ENCODE assay signal across 8 cellular contexts in the genomic region with DNA sequence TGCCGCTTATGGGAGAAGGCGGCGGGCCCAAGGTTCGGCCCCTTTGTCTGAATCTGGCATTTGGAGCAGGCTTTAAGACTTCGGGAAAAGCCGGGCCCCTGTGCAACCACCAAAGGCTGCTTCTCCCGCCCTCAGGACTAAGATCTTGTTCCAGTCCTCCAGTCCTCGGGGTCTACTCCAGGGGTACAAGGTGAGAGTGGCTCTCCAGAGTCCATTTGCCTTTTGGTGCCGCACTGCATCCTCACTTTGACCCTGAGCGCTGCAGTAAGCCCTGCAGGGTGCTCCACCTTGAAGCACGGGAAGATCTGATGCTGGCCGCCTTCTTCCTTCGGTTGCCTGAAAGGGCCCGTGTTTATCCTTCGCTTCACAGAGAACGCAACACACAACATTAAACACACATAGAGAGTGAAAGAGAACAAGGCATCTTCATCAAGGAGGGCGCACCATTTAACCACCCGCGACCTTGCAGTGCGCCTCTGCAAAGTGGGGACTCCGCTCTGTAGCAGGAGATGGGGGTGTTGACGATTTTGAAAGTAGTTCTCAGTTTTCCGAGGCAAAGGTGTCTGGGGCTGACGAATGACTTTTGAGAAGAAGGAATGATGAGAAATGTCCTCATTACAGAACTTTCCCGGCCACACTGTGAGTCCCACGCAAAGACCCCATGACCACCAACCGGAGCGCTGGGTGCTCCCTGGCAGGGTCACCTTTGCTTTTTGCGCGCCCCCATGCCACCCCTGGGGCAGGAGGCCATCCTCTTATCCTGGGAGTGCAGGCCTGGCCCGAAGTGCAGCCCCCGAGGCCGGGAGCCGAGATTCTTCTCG. TPM values are rescaled to one million over a fixed set of nuclear protein-coding genes. Genes with fewer than 3 reads are reported as not detected.
DNase-seq lines count a peak whose midpoint lies in the region; ATAC-seq and TF ChIP-seq lines count a peak whose summit lies in the region.

No MANE protein-coding gene starts in this region.

- no peak for DNase-seq in activated CD4-positive, alpha-beta T cell treated with anti-CD3 and anti-CD28 coated beads, Interleukin-2, amount 10 ng/mL, durations not matched to agents 24 days and 14 days
- DNase-seq in activated CD4-positive, alpha-beta T cell treated with anti-CD3 and anti-CD28 coated beads, Interleukin-2, amount 50 U/mL, for 48 hours = no peak
- DNase-seq in activated naive CD8-positive, alpha-beta T cell treated with anti-CD3 and anti-CD28 coated beads, Interleukin-2, amount 50 U/mL, for 24 hours = no peak
- DNase-seq in lower lobe of right lung = no peak
- no peak for DNase-seq in testis
- DNase-seq in omental fat pad (ENCODE audit: low spot score) = no peak
- no peak for DNase-seq in NCI-H1694 treated with DMSO at 0.1 percent for 48 hours (lab: John Stamatoyannopoulos, UW)
- no peak for DNase-seq in COR-L47 (lab: John Stamatoyannopoulos, UW)

- peaks cover 10% of the 10 kb centered on the region for H3K27me3 Mint-ChIP-seq in activated CD4-positive, alpha-beta T cell treated with anti-CD3 and anti-CD28 coated beads, Interleukin-2, amount 10 ng/mL, durations not matched to agents 24 days and 14 days
- H3K27me3 Mint-ChIP-seq in activated naive CD8-positive, alpha-beta T cell treated with anti-CD3 and anti-CD28 coated beads, Interleukin-2, amount 50 U/mL, for 24 hours = peaks cover 25% of the 10 kb centered on the region

- no peaks in the 10 kb centered on the region for H3K9me3 ChIP-seq in lower lobe of right lung
- no peaks in the 10 kb centered on the region for H3K9me3 ChIP-seq in testis

- no peak for TF ChIP-seq POLR2A in testis (IDR thresholded peaks at IDR 0.05)

- H3K36me3 ChIP-seq in lower lobe of right lung (peaks cover 5% of the 10 kb centered on the region), testis (ENCODE audit: low read depth, missing control alignments) (no peaks in the 10 kb centered on the region)

- H3K9me3 Mint-ChIP-seq in activated CD4-positive, alpha-beta T cell treated with anti-CD3 and anti-CD28 coated beads, Interleukin-2, amount 10 ng/mL, durations not matched to agents 24 days and 14 days = no peaks in the 10 kb centered on the region
- peaks cover 4% of the 10 kb centered on the region for H3K9me3 Mint-ChIP-seq in activated naive CD8-positive, alpha-beta T cell treated with anti-CD3 and anti-CD28 coated beads, Interleukin-2, amount 50 U/mL, for 24 hours

- H3K4me3 ChIP-seq in lower lobe of right lung = peak overlapping the region; percentile 89
- H3K4me3 ChIP-seq in testis = peak overlapping the region; percentile 59 to 61

- no peak for ATAC-seq in activated naive CD8-positive, alpha-beta T cell treated with anti-CD3 and anti-CD28 coated beads, Interleukin-2, amount 50 U/mL, for 24 hours
- ATAC-seq in lower lobe of right lung = no peak
- ATAC-seq in omental fat pad (ENCODE audit: low FRiP score) = no peak

- peak overlapping the region; percentile 73 for H3K4me3 Mint-ChIP-seq in activated CD4-positive, alpha-beta T cell treated with anti-CD3 and anti-CD28 coated beads, Interleukin-2, amount 10 ng/mL, durations not matched to agents 24 days and 14 days
- H3K4me3 Mint-ChIP-seq in activated naive CD8-positive, alpha-beta T cell treated with anti-CD3 and anti-CD28 coated beads, Interleukin-2, amount 50 U/mL, for 24 hours = peak overlapping the region; percentile 62

- 48 to 61% methylated on average over 17 to 35 of the region's 35 CpGs for WGBS in testis, 2 donors

- no peak overlapping the region for H3K27ac Mint-ChIP-seq in activated CD4-positive, alpha-beta T cell treated with anti-CD3 and anti-CD28 coated beads, Interleukin-2, amount 10 ng/mL, durations not matched to agents 24 days and 14 days
- H3K27ac Mint-ChIP-seq in activated naive CD8-positive, alpha-beta T cell treated with anti-CD3 and anti-CD28 coated beads, Interleukin-2, amount 50 U/mL, for 24 hours = peak overlapping the region; percentile 35

- intact Hi-C loops in activated CD4-positive, alpha-beta T cell treated with anti-CD3 and anti-CD28 coated beads, Interleukin-2, amount 10 ng/mL, durations not matched to agents 24 days and 14 days (cut with micrococcal nuclease) = loop anchor here (1.0 kb wide), 1 partner anchor 100 kb away; a partner anchor contains a TSS
- intact Hi-C loops in lower lobe of right lung (cut with DNase I) (no loop called here), testis (cut with DNase I; ENCODE audit: low total_unique reads) (no loop called here)

- TF ChIP-seq CTCF in lower lobe of right lung (IDR thresholded peaks at IDR 0.05) = no peak
- no peak for TF ChIP-seq CTCF in testis (IDR thresholded peaks at IDR 0.05)
- no peak for TF ChIP-seq CTCF in omental fat pad (IDR thresholded peaks at IDR 0.05)

- H3K36me3 Mint-ChIP-seq in activated CD4-positive, alpha-beta T cell treated with anti-CD3 and anti-CD28 coated beads, Interleukin-2, amount 10 ng/mL, durations not matched to agents 24 days and 14 days (ENCODE audit: low read depth) = peaks cover 8% of the 10 kb centered on the region
- H3K36me3 Mint-ChIP-seq in activated naive CD8-positive, alpha-beta T cell treated with anti-CD3 and anti-CD28 coated beads, Interleukin-2, amount 50 U/mL, for 24 hours (ENCODE audit: low read depth) = no peaks in the 10 kb centered on the region

- H3K27me3 ChIP-seq in lower lobe of right lung (ENCODE audit: low read depth) = no peaks in the 10 kb centered on the region
- no peaks in the 10 kb centered on the region for H3K27me3 ChIP-seq in testis

- H3K4me1 ChIP-seq in lower lobe of right lung (peaks cover 11% of the 10 kb centered on the region), testis (peaks cover 6% of the 10 kb centered on the region)

- H3K27ac ChIP-seq in lower lobe of right lung (peak overlapping the region; percentile 84), testis (no peak overlapping the region)

- H3K4me1 Mint-ChIP-seq in activated CD4-positive, alpha-beta T cell treated with anti-CD3 and anti-CD28 coated beads, Interleukin-2, amount 10 ng/mL, durations not matched to agents 24 days and 14 days = peaks cover 17% of the 10 kb centered on the region
- peaks cover 14% of the 10 kb centered on the region for H3K4me1 Mint-ChIP-seq in activated naive CD8-positive, alpha-beta T cell treated with anti-CD3 and anti-CD28 coated beads, Interleukin-2, amount 50 U/mL, for 24 hours

RNA-seq across cellular contexts. Expression of a gene that starts 1.0 kb away (rescaled TPM):
- 1.7 and 1.9 TPM in 2 replicates for total RNA-seq in activated CD4-positive, alpha-beta T cell treated with anti-CD3 and anti-CD28 coated beads, Interleukin-2, amount 10 ng/mL, durations not matched to agents 24 days and 14 days
- total RNA-seq in lower lobe of right lung (4.6 TPM), testis (1 to 10 TPM; 3.9 to 4.5 TPM), omental fat pad (10 to 100 TPM in 1 of 4 donors, 1 to 10 TPM in 3; 5.5 to 10.2 (median 8.4) TPM)
- polyA plus RNA-seq in testis (ENCODE audit: insufficient read depth, low read depth, low replicate concordance) = 3.0 TPM

RNA-seq across cellular contexts. Expression of a gene that starts 25.3 kb away (rescaled TPM):
- 101 and 105 TPM in 2 replicates for total RNA-seq in activated CD4-positive, alpha-beta T cell treated with anti-CD3 and anti-CD28 coated beads, Interleukin-2, amount 10 ng/mL, durations not matched to agents 24 days and 14 days
- total RNA-seq in lower lobe of right lung = 55.1 TPM
- total RNA-seq in testis = 10 to 100 TPM; 30.6 to 40.8 TPM
- polyA plus RNA-seq in testis (ENCODE audit: insufficient read depth, low read depth, low replicate concordance) = 53.3 TPM
- total RNA-seq in omental fat pad = 10 to 100 TPM; 33.3 to 63.3 (median 39.9) TPM
